In genomic region chr20:62980380-62980960, GRCh38 we compare ENCODE assay signal across 20 cellular contexts. TPM values are rescaled to one million over a fixed set of nuclear protein-coding genes. Genes with fewer than 3 reads are reported as not detected.
DNase-seq lines count a peak whose midpoint lies in the region; ATAC-seq and TF ChIP-seq lines count a peak whose summit lies in the region.
"Had no signal": no experiment of that assay in that cellular context is flagged by ENCODE, and none has a peak within 500 bp of the region (broad histone marks: within the 10 kb centered on the region; RNA-seq: fewer than 3 reads in every experiment).

No MANE protein-coding gene starts in this region.

- CTCF ChIA-PET in naive thymus-derived CD4-positive, alpha-beta T cell (lab: Charles Lee), result interaction anchor here (1.1 to 4.0 kb wide), 3 partner anchors 10 to 62 kb away, joined by 3 to 15 read pairs (median 4); no protein-coding TSS in a partner anchor

- peak overlapping the region; percentile 72 for H3K9ac ChIP-seq in Loucy (ENCODE audit: low read depth, low read length, poor library complexity, severe bottlenecking)
- H3K9ac ChIP-seq: parathyroid adenoma had no signal

- no peak overlapping the region for H3K27ac ChIP-seq in naive thymus-derived CD4-positive, alpha-beta T cell (ENCODE audit: low read depth, low read length)
- no peak overlapping the region for H3K27ac ChIP-seq in breast epithelium
- H3K27ac ChIP-seq: C4-2B, parathyroid adenoma, spleen, upper lobe of left lung had no signal

- H3K36me3 Mint-ChIP-seq in naive thymus-derived CD4-positive, alpha-beta T cell, result no peaks in the 10 kb centered on the region
- H3K36me3 Mint-ChIP-seq: stimulated activated memory B cell treated with anti-CD40 and anti-IgM and Interleukin-4, amounts not matched to agents 10 μg/mL and 1 μg/mL and 100 μg/mL, for 72 hours had no signal

- peaks cover 16 to 55% (median 33%) of the 10 kb centered on the region in 7 donors for H3K4me1 Mint-ChIP-seq in naive thymus-derived CD4-positive, alpha-beta T cell

- peaks cover 5 to 67% (median 30%) of the 10 kb centered on the region in 5 donors for H3K27me3 Mint-ChIP-seq in naive thymus-derived CD4-positive, alpha-beta T cell

- H3K4me3 Mint-ChIP-seq in naive thymus-derived CD4-positive, alpha-beta T cell, result peak overlapping the region in 9 of 10 donors; percentile 12 to 75 (median 32)
- H3K4me3 Mint-ChIP-seq: stimulated activated memory B cell treated with anti-CD40 and anti-IgM and Interleukin-4, amounts not matched to agents 10 μg/mL and 1 μg/mL and 100 μg/mL, for 72 hours had no signal

- no peaks in the 10 kb centered on the region for H3K79me2 ChIP-seq in Loucy (ENCODE audit: insufficient read depth, low read length)
- H3K79me2 ChIP-seq: parathyroid adenoma had no signal

- no peak for ATAC-seq in naive thymus-derived CD4-positive, alpha-beta T cell
- ATAC-seq in left cardiac atrium, result no peak
- ATAC-seq: left colon; mucosa of descending colon; stimulated activated memory B cell treated with anti-CD40 and anti-IgM and Interleukin-4, amounts not matched to agents 10 μg/mL and 1 μg/mL and 100 μg/mL, for 72 hours had no signal

- no peak for TF ChIP-seq POLR2A in breast epithelium (IDR thresholded peaks at IDR 0.05)

- H3K9me3 ChIP-seq in Loucy (ENCODE audit: insufficient read depth, low read depth, low read length), result no peaks in the 10 kb centered on the region
- no peaks in the 10 kb centered on the region for H3K9me3 ChIP-seq in naive thymus-derived CD4-positive, alpha-beta T cell (ENCODE audit: control insufficient read depth in 2 of 3, low read length in 3 of 3)
- no peaks in the 10 kb centered on the region for H3K9me3 ChIP-seq in breast epithelium
- H3K9me3 ChIP-seq: mucosa of descending colon, spleen, upper lobe of left lung had no signal

- H3K9me3 Mint-ChIP-seq in naive thymus-derived CD4-positive, alpha-beta T cell, result no peaks in the 10 kb centered on the region
- H3K9me3 Mint-ChIP-seq: stimulated activated memory B cell treated with anti-CD40 and anti-IgM and Interleukin-4, amounts not matched to agents 10 μg/mL and 1 μg/mL and 100 μg/mL, for 72 hours had no signal

- POLR2A ChIA-PET in naive thymus-derived CD4-positive, alpha-beta T cell (lab: Charles Lee), result interaction anchor here (0.7 to 1.0 kb wide), 3 partner anchors 16 to 119 kb away, joined by 3 read pairs; partner anchors contain the start of gene TCFL5

- no peak for TF ChIP-seq CTCF in Loucy (conservative IDR thresholded peaks at IDR 0.05; ENCODE audit: low read length)
- TF ChIP-seq CTCF in breast epithelium (IDR thresholded peaks at IDR 0.05), result no peak

- H3K4me3 ChIP-seq in Loucy (ENCODE audit: low read length, poor library complexity, severe bottlenecking), result peak overlapping the region; percentile 70
- H3K4me3 ChIP-seq in naive thymus-derived CD4-positive, alpha-beta T cell (ENCODE audit: low read length), result no peak overlapping the region
- H3K4me3 ChIP-seq in breast epithelium, result no peak overlapping the region
- H3K4me3 ChIP-seq: mucosa of descending colon, spleen, upper lobe of left lung had no signal

- no peaks in the 10 kb centered on the region for H4K20me1 ChIP-seq in Loucy (ENCODE audit: insufficient read depth, low read length, poor library complexity, severe bottlenecking)

- H3K27me3 ChIP-seq in Loucy (ENCODE audit: insufficient read depth, low read length, poor library complexity, severe bottlenecking) (no peaks in the 10 kb centered on the region), breast epithelium (peaks cover 4 to 99% of the 10 kb centered on the region in 2 donors)
- peaks cover 9 to 18% of the 10 kb centered on the region in 2 donors for H3K27me3 ChIP-seq in naive thymus-derived CD4-positive, alpha-beta T cell (ENCODE audit: control insufficient read depth in 2 of 2, insufficient read depth in 2 of 2, low read length in 2 of 2)

- H3K36me3 ChIP-seq in Loucy (ENCODE audit: insufficient read depth, low read length), result no peaks in the 10 kb centered on the region
- H3K36me3 ChIP-seq in naive thymus-derived CD4-positive, alpha-beta T cell (ENCODE audit: control insufficient read depth in 2 of 3, insufficient read depth in 3 of 3, low read length in 3 of 3), result no peaks in the 10 kb centered on the region
- no peaks in the 10 kb centered on the region for H3K36me3 ChIP-seq in breast epithelium
- H3K36me3 ChIP-seq: spleen, upper lobe of left lung had no signal

- no peaks in the 10 kb centered on the region for H3K9me2 ChIP-seq in Loucy (replicated peaks; ENCODE audit: low read depth, low read length)

- peaks cover 53% of the 10 kb centered on the region for H3K4me1 ChIP-seq in Loucy (ENCODE audit: insufficient read depth, low read length, poor library complexity, severe bottlenecking)
- H3K4me1 ChIP-seq in naive thymus-derived CD4-positive, alpha-beta T cell (ENCODE audit: control insufficient read depth in 2 of 2, insufficient read depth in 2 of 2, low read length in 2 of 2), result peaks cover 31 to 46% of the 10 kb centered on the region in 2 donors
- no peaks in the 10 kb centered on the region for H3K4me1 ChIP-seq in breast epithelium
- H3K4me1 ChIP-seq: parathyroid adenoma had no signal

- no peak overlapping the region for H2AFZ ChIP-seq in Loucy (ENCODE audit: low read length)
- H2AFZ ChIP-seq: parathyroid adenoma had no signal

- intact Hi-C loops in naive thymus-derived CD4-positive, alpha-beta T cell (cut with micrococcal nuclease), result no loop called here
- intact Hi-C loops in left cardiac atrium (cut with DNase I) (no loop called here), breast epithelium (cut with DNase I; ENCODE audit: low total_unique reads) (no loop called here)

- H3K27ac Mint-ChIP-seq in naive thymus-derived CD4-positive, alpha-beta T cell, result peak overlapping the region in 1 of 9 donors; percentile 36

- H3F3A ChIP-seq in Loucy (ENCODE audit: low read depth), result no peaks in the 10 kb centered on the region

- H3K4me2 ChIP-seq in Loucy (ENCODE audit: low read depth, low read length, poor library complexity, severe bottlenecking), result peak overlapping the region; percentile 89

- DNase-seq in DMS79 treated with DMSO at 0.1 percent for 48 hours (lab: John Stamatoyannopoulos, UW) (peak; percentile 64), NCI-H345 treated with DMSO at 0.1 percent for 48 hours (lab: John Stamatoyannopoulos, UW; ENCODE audit: unreplicated experiment) (peak; percentile 37), islet precursor cell (no peak), left cardiac atrium (no peak), breast epithelium (ENCODE audit: low spot score in 2 of 2) (no peak)
- DNase-seq in naive thymus-derived CD4-positive, alpha-beta T cell, result no peak
- DNase-seq: activated CD4-positive, CD25-positive, alpha-beta regulatory T cell; amniotic stem cell; left colon; mucosa of descending colon; NCI-H2029; Right ventricle myocardium superior; spleen had no signal

RNA-seq across cellular contexts. Expression of gene BHLHE23, which starts 26.3 kb away (rescaled TPM):
- not detected for total RNA-seq in naive thymus-derived CD4-positive, alpha-beta T cell
- polyA plus RNA-seq in naive thymus-derived CD4-positive, alpha-beta T cell, result not detected
- total RNA-seq in left cardiac atrium (not detected), breast epithelium (not detected)
- total RNA-seq: left colon, LHCN-M2, mucosa of descending colon, Right ventricle myocardium superior, spleen, T-helper 17 cell, upper lobe of left lung had no signal
- polyA plus RNA-seq: spleen had no signal

RNA-seq across cellular contexts. Expression of gene SLC17A9, which starts 28.0 kb away (rescaled TPM):
- total RNA-seq in naive thymus-derived CD4-positive, alpha-beta T cell, result 10 to 100 TPM in 1 of 5 experiments, 1 to 10 TPM in 4; 3.4 to 12.6 (median 5.6) TPM
- polyA plus RNA-seq in naive thymus-derived CD4-positive, alpha-beta T cell, result under 1 TPM; 0.44 to 0.63 TPM
- total RNA-seq in left cardiac atrium (1 to 10 TPM; 2.1 to 5.7 TPM), breast epithelium (1 to 10 TPM; 2.2 to 4.9 (median 2.7) TPM)
- total RNA-seq: LHCN-M2 had no signal

RNA-seq across cellular contexts. Expression of gene GID8, which starts 42.5 kb away (rescaled TPM):
- 10 to 100 TPM; 32.1 to 48.0 (median 40.7) TPM for total RNA-seq in naive thymus-derived CD4-positive, alpha-beta T cell
- polyA plus RNA-seq in naive thymus-derived CD4-positive, alpha-beta T cell, result 10 to 100 TPM; 19.6 to 22.9 TPM
- total RNA-seq in left cardiac atrium, result 10 to 100 TPM; 16.8 to 20.2 TPM
- total RNA-seq in breast epithelium, result 10 to 100 TPM; 30.2 to 36.7 (median 31.8) TPM

RNA-seq across cellular contexts. Expression of gene DIDO1, which starts 54.2 kb away (rescaled TPM):
- total RNA-seq in naive thymus-derived CD4-positive, alpha-beta T cell, result 100 to 1,000 TPM in 2 of 5 experiments, 10 to 100 TPM in 3; 66.1 to 139 (median 77.4) TPM
- polyA plus RNA-seq in naive thymus-derived CD4-positive, alpha-beta T cell, result 10 to 100 TPM; 36.6 to 58.4 TPM
- total RNA-seq in left cardiac atrium (10 to 100 TPM; 33.8 to 39.1 TPM), breast epithelium (10 to 100 TPM; 59.8 to 83.1 (median 64.9) TPM)

Comparison
In these comparisons a context has a peak if more than half of its experiments do, and no peak if none do; other contexts are left out.
1. DNase-seq: peak in DMS79 treated with DMSO at 0.1 percent for 48 hours (single experiment) and NCI-H345 treated with DMSO at 0.1 percent for 48 hours (single experiment); none in naive thymus-derived CD4-positive, alpha-beta T cell (0 of 9), islet precursor cell (single experiment), left cardiac atrium (single experiment) and breast epithelium (0 of 2).